ENCODE assay signal across 8 cellular contexts in the genomic region with DNA sequence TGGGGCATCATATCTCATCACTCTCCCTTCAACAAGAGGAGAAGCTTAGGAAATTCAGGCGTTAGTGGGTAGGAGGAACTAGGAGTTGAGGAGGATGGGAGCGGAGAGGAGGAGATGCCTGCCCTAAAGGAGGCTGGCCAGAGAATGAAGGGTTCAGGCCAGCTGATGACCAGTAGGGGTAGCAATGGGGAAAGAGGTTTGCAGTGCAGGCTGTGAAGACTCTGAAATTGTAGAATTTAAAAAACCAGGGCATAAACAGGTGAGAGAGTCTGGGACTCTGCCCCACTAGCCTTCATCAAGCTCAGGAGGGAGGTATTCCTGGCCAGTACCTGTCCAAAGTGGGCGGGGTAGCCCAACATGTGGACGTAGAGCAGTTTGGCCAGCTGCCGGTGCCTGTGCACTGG. TPM values are rescaled to one million over a fixed set of nuclear protein-coding genes. Genes with fewer than 3 reads are reported as not detected.
A peak's percentile ranks its signal among the peaks of the same experiment; 100 is the strongest.
DNase-seq lines count a peak whose midpoint lies in the region; ATAC-seq, FAIRE-seq and TF ChIP-seq lines count a peak whose summit lies in the region.

No MANE protein-coding gene starts in this region.

- H4K20me1 ChIP-seq in HepG2 (ENCODE audit: insufficient read depth, low read length): peaks cover 13% of the 10 kb centered on the region; the same call in 1 of the 2 replicates

- POLR2A ChIA-PET in HepG2 (lab: Yijun Ruan, JAX): interaction anchor here (0.7 to 6.5 kb wide), 21 partner anchors 8 to 547 kb away, joined by 3 to 113 read pairs (median 5); a partner anchor contains a TSS

- ATAC-seq in GM18502 (IDR thresholded peaks at IDR 0.05; ENCODE audit: poor library complexity, unreplicated experiment): peak; percentile 5
- ATAC-seq in HG03175 (IDR thresholded peaks at IDR 0.05; ENCODE audit: unreplicated experiment): peak; percentile 11
- ATAC-seq in body of pancreas: peak; percentile 54
- peak; percentile 12 for ATAC-seq in HepG2
- no peak for ATAC-seq in HG02884 (IDR thresholded peaks at IDR 0.05; ENCODE audit: unreplicated experiment)
- no peak for ATAC-seq in GM18498 (IDR thresholded peaks at IDR 0.05; ENCODE audit: unreplicated experiment)

- CTCF ChIA-PET in HepG2 (lab: Yijun Ruan, JAX; ENCODE audit: low intra/inter-chr PET ratio, low total read pairs): no interaction called here

- H3K9me3 ChIP-seq in body of pancreas: no peaks in the 10 kb centered on the region
- no peaks in the 10 kb centered on the region for H3K9me3 ChIP-seq in HepG2 (ENCODE audit: low read length)
- no peaks in the 10 kb centered on the region for H3K9me3 ChIP-seq in transverse colon

- intact Hi-C loops in body of pancreas (cut with DNase I) (loop anchor here (10.0 kb wide), 1 partner anchor 242 kb away; a partner anchor contains a TSS), HepG2 (cut with micrococcal nuclease; ENCODE audit: unreplicated experiment) (loop anchor here (1.0 to 5.0 kb wide), 2 partner anchors 15 to 346 kb away; a partner anchor contains a TSS), transverse colon (cut with DNase I; ENCODE audit: low total_unique reads) (no loop called here)

- TF ChIP-seq POLR2A in body of pancreas (IDR thresholded peaks at IDR 0.05) (no peak), HepG2 (IDR thresholded peaks at IDR 0.05; ENCODE audit: insufficient read depth in 1 of 2, low read depth in 2 of 2, low read length in 2 of 2) (no peak), transverse colon (IDR thresholded peaks at IDR 0.05) (no peak)

- no peak overlapping the region for H2AFZ ChIP-seq in HepG2 (ENCODE audit: low read length)

- TF ChIP-seq EP300 in HepG2 (IDR thresholded peaks at IDR 0.05; ENCODE audit: low read depth in 2 of 2, low read length in 2 of 2) (no peak), HepG2 (CRISPR knock-in tag; IDR thresholded peaks at IDR 0.05; ENCODE audit: borderline replicate concordance) (peak; percentile 41; the same call in 1 of the 2 replicates), transverse colon (IDR thresholded peaks at IDR 0.05; ENCODE audit: low read depth) (no peak)

- BruUV-seq in HepG2 (replicated peaks; lab: Mats Ljungman, UMichigan): no TSS peak

- H3K9ac ChIP-seq in HepG2 (ENCODE audit: insufficient read depth, low read depth, low read length): peak overlapping the region; percentile 69

- H3K4me2 ChIP-seq in HepG2 (ENCODE audit: low read depth, low read length): peak overlapping the region; percentile 85

- H3K27ac ChIP-seq in body of pancreas (peak overlapping the region; percentile 62 to 85 (median 74)), HepG2 (ENCODE audit: extremely low read length, insufficient read depth, low read length) (peak overlapping the region; percentile 41), transverse colon (peak overlapping the region; percentile 81 to 87 (median 84))

- peaks cover 30% of the 10 kb centered on the region for H3K4me1 ChIP-seq in body of pancreas
- H3K4me1 ChIP-seq in HepG2 (ENCODE audit: insufficient read depth, low read length): peaks cover 43% of the 10 kb centered on the region
- peaks cover 4 to 19% (median 13%) of the 10 kb centered on the region in 4 donors for H3K4me1 ChIP-seq in transverse colon

- H3K4me3 ChIP-seq in body of pancreas (peak overlapping the region in 1 of 2 donors; percentile 47), HepG2 (replicated peaks in 1 of 3; ENCODE audit: insufficient read depth in 1 of 3, low read depth in 2 of 3, low read length in 3 of 3) (peak overlapping the region; percentile 68 to 88 (median 70)), transverse colon (peak overlapping the region; percentile 44 to 75 (median 58))

- peak; percentile 51 for FAIRE-seq in HepG2 (lab: Jason Lieb, UNC)

- TF ChIP-seq CTCF in body of pancreas (IDR thresholded peaks at IDR 0.05): no peak
- 0 out of 2 replicates have a peak, but pooled peaks have one; percentile 11 for TF ChIP-seq CTCF in HepG2 (CRISPR knock-in tag; IDR thresholded peaks at IDR 0.05)
- TF ChIP-seq CTCF in transverse colon (IDR thresholded peaks at IDR 0.05): no peak

- H3K27me3 ChIP-seq in body of pancreas (no peaks in the 10 kb centered on the region), HepG2 (ENCODE audit: control insufficient read depth in 1 of 2, insufficient read depth in 2 of 2, low read length in 2 of 2) (peaks cover 0 to 4% of the 10 kb centered on the region in 2 experiments; a peak in 1 of 5 replicates), transverse colon (no peaks in the 10 kb centered on the region)

- 11 to 23% methylated on average over 4 to 5 of the region's 5 CpGs for WGBS in body of pancreas, 2 donors
- WGBS in HepG2 (ENCODE audit: low lambda C conversion rate): 37% methylated on average over 5 of the region's 5 CpGs
- WGBS in transverse colon (ENCODE audit: low coverage in 1 of 2), 2 donors: 12 to 20% methylated on average over 1 to 5 of the region's 5 CpGs

- H3K79me2 ChIP-seq in HepG2 (ENCODE audit: insufficient read depth, low read length): peaks cover 7% of the 10 kb centered on the region

- peaks cover 0 to 6% of the 10 kb centered on the region in 2 donors for H3K36me3 ChIP-seq in body of pancreas (replicated peaks in 1 of 2; ENCODE audit: insufficient read depth in 1 of 2, low read depth in 2 of 2)
- peaks cover 26 to 45% of the 10 kb centered on the region in 2 experiments for H3K36me3 ChIP-seq in HepG2 (replicated peaks in 1 of 2; ENCODE audit: control insufficient read depth in 1 of 2, insufficient read depth in 2 of 2, low read length in 2 of 2)
- no peaks in the 10 kb centered on the region for H3K36me3 ChIP-seq in transverse colon

- no peak for TF ChIP-seq RAD21 in HepG2 (CRISPR knock-in tag; IDR thresholded peaks at IDR 0.05)

- DNase-seq in body of pancreas (peak; percentile 76 to 87 (median 83)), HepG2 (ENCODE audit: low spot score) (no peak), transverse colon (no peak), superior temporal gyrus (ENCODE audit: extremely low spot score) (no peak)

- in situ Hi-C loops in HepG2 (cut with HindIII; ENCODE audit: extremely low pct_ligation_motif_present, low pct_unique_long_range_greater_than_20kb): no loop called here
- in situ Hi-C loops in transverse colon (cut with MboI; ENCODE audit: low pct_ligation_motif_present in 1 of 4, low pct_unique_long_range_greater_than_20kb in 1 of 4, low sequenced_read_pairs in 3 of 4): loop anchor here in 2 of 4 donors (10.0 to 25.0 kb wide), 2 partner anchors 82 to 229 kb away; no protein-coding TSS in a partner anchor

RNA-seq across cellular contexts. Expression of a gene that starts 0.8 kb away (rescaled TPM):
- total RNA-seq in body of pancreas: 100 to 1,000 TPM; 150 to 237 TPM
- total RNA-seq in HepG2 (2016; rRNA removed; fragmentation: Illumina TruSeq; extraction: Trizol): 39.4 and 96.9 TPM in 2 replicates
- total RNA-seq in HepG2 (2016; cell fraction: cytosol; rRNA removed; fragmentation: Illumina TruSeq; extraction: Trizol; ENCODE audit: low read depth): 27.1 and 29.2 TPM in 2 replicates
- 43.1 and 100 TPM in 2 replicates for total RNA-seq in HepG2 (2016; cell fraction: insoluble cytoplasmic fraction; rRNA removed; fragmentation: Illumina TruSeq; extraction: Trizol)
- total RNA-seq in HepG2 (2016; cell fraction: membrane; rRNA removed; fragmentation: Illumina TruSeq; extraction: Trizol): 15.6 and 15.9 TPM in 2 replicates
- total RNA-seq in HepG2 (2016; cell fraction: nucleus; rRNA removed; fragmentation: Illumina TruSeq; extraction: Trizol): 143 and 149 TPM in 2 replicates
- polyA plus RNA-seq in HepG2 (2011; rRNA removed): 611 and 685 TPM in 2 replicates
- 118 and 170 TPM in 2 replicates for polyA plus RNA-seq in HepG2 (2011; cell fraction: cytosol; rRNA removed)
- polyA plus RNA-seq in HepG2 (2011; cell fraction: nucleus; rRNA removed): 4,733 and 5,679 TPM in 2 replicates
- 202 and 318 TPM in 2 replicates for polyA plus RNA-seq in HepG2 (2012)
- 12.6 and 13.8 TPM in 2 replicates for polyA plus RNA-seq in HepG2 (2016; cell fraction: cytosol; fragmentation: Illumina TruSeq; extraction: Trizol; ENCODE audit: low read depth)
- 49.4 and 63.1 TPM in 2 replicates for polyA plus RNA-seq in HepG2 (2016; cell fraction: insoluble cytoplasmic fraction; fragmentation: Illumina TruSeq; extraction: Trizol; ENCODE audit: low read depth)
- polyA plus RNA-seq in HepG2 (2016; cell fraction: membrane; fragmentation: Illumina TruSeq; extraction: Trizol; ENCODE audit: low read depth): 18.9 and 19.4 TPM in 2 replicates
- 559 and 594 TPM in 2 replicates for polyA plus RNA-seq in HepG2 (2016; cell fraction: nucleus; fragmentation: Illumina TruSeq; extraction: Trizol; ENCODE audit: insufficient read depth, low read depth)
- polyA minus RNA-seq in HepG2 (2011; rRNA and poly(A)+ RNA removed; ENCODE audit: low replicate concordance): 166 and 365 TPM in 2 replicates
- 55.5 and 58.2 TPM in 2 replicates for polyA minus RNA-seq in HepG2 (2011; cell fraction: cytosol; rRNA and poly(A)+ RNA removed)
- polyA minus RNA-seq in HepG2 (2011; cell fraction: nucleus; rRNA and poly(A)+ RNA removed): 527 and 596 TPM in 2 replicates
- total RNA-seq in transverse colon: 100 to 1,000 TPM; 163 to 508 (median 237) TPM

RNA-seq across cellular contexts. Expression of a gene that starts 10.7 kb away (rescaled TPM):
- 10 to 100 TPM; 11.7 to 43.2 TPM for total RNA-seq in body of pancreas
- 7.1 and 7.4 TPM in 2 replicates for total RNA-seq in HepG2 (2016; rRNA removed; fragmentation: Illumina TruSeq; extraction: Trizol)
- total RNA-seq in HepG2 (2016; cell fraction: cytosol; rRNA removed; fragmentation: Illumina TruSeq; extraction: Trizol; ENCODE audit: low read depth): 6.0 and 6.1 TPM in 2 replicates
- total RNA-seq in HepG2 (2016; cell fraction: insoluble cytoplasmic fraction; rRNA removed; fragmentation: Illumina TruSeq; extraction: Trizol): 7.7 and 8.0 TPM in 2 replicates
- total RNA-seq in HepG2 (2016; cell fraction: membrane; rRNA removed; fragmentation: Illumina TruSeq; extraction: Trizol): 12.8 and 13.3 TPM in 2 replicates
- total RNA-seq in HepG2 (2016; cell fraction: nucleus; rRNA removed; fragmentation: Illumina TruSeq; extraction: Trizol): 5.8 and 5.9 TPM in 2 replicates
- 8.2 and 8.7 TPM in 2 replicates for polyA plus RNA-seq in HepG2 (2011; rRNA removed)
- polyA plus RNA-seq in HepG2 (2011; cell fraction: cytosol; rRNA removed): 3.6 and 5.0 TPM in 2 replicates
- 11.3 and 17.7 TPM in 2 replicates for polyA plus RNA-seq in HepG2 (2011; cell fraction: nucleus; rRNA removed)
- polyA plus RNA-seq in HepG2 (2012): 3.9 and 4.2 TPM in 2 replicates
- polyA plus RNA-seq in HepG2 (2016; cell fraction: cytosol; fragmentation: Illumina TruSeq; extraction: Trizol; ENCODE audit: low read depth): 14.5 and 18.4 TPM in 2 replicates
- polyA plus RNA-seq in HepG2 (2016; cell fraction: insoluble cytoplasmic fraction; fragmentation: Illumina TruSeq; extraction: Trizol; ENCODE audit: low read depth): 11.7 and 13.4 TPM in 2 replicates
- polyA plus RNA-seq in HepG2 (2016; cell fraction: membrane; fragmentation: Illumina TruSeq; extraction: Trizol; ENCODE audit: low read depth): 18.6 and 20.0 TPM in 2 replicates
- polyA plus RNA-seq in HepG2 (2016; cell fraction: nucleus; fragmentation: Illumina TruSeq; extraction: Trizol; ENCODE audit: insufficient read depth, low read depth): 11.0 and 11.3 TPM in 2 replicates
- 10.0 and 22.9 TPM in 2 replicates for polyA minus RNA-seq in HepG2 (2011; rRNA and poly(A)+ RNA removed; ENCODE audit: low replicate concordance)
- 2.5 and 3.6 TPM in 2 replicates for polyA minus RNA-seq in HepG2 (2011; cell fraction: cytosol; rRNA and poly(A)+ RNA removed)
- 6.8 and 7.2 TPM in 2 replicates for polyA minus RNA-seq in HepG2 (2011; cell fraction: nucleus; rRNA and poly(A)+ RNA removed)
- total RNA-seq in transverse colon: 10 to 100 TPM in 3 of 4 donors, 1 to 10 TPM in 1; 6.8 to 34.0 (median 26.0) TPM

RNA-seq across cellular contexts. Expression of a gene that starts 11.8 kb away (rescaled TPM):
- under 1 TPM; 0.52 to 0.99 TPM for total RNA-seq in body of pancreas
- total RNA-seq in HepG2 (2016; rRNA removed; fragmentation: Illumina TruSeq; extraction: Trizol): 0.14 and 0.22 TPM in 2 replicates
- 0.10 TPM in 1 of 2 replicates, not detected in the other for total RNA-seq in HepG2 (2016; cell fraction: cytosol; rRNA removed; fragmentation: Illumina TruSeq; extraction: Trizol; ENCODE audit: low read depth)
- total RNA-seq in HepG2 (2016; cell fraction: insoluble cytoplasmic fraction; rRNA removed; fragmentation: Illumina TruSeq; extraction: Trizol): 0.13 and 0.15 TPM in 2 replicates
- total RNA-seq in HepG2 (2016; cell fraction: membrane; rRNA removed; fragmentation: Illumina TruSeq; extraction: Trizol): 0.10 and 0.22 TPM in 2 replicates
- total RNA-seq in HepG2 (2016; cell fraction: nucleus; rRNA removed; fragmentation: Illumina TruSeq; extraction: Trizol): 0.12 and 0.44 TPM in 2 replicates
- polyA plus RNA-seq in HepG2 (2011; rRNA removed): 0.08 and 0.16 TPM in 2 replicates
- 0.15 and 0.18 TPM in 2 replicates for polyA plus RNA-seq in HepG2 (2011; cell fraction: cytosol; rRNA removed)
- polyA plus RNA-seq in HepG2 (2011; cell fraction: nucleus; rRNA removed): 1.1 TPM in 2 replicates
- polyA plus RNA-seq in HepG2 (2012): 0.16 and 0.54 TPM in 2 replicates
- polyA plus RNA-seq in HepG2 (2016; cell fraction: cytosol; fragmentation: Illumina TruSeq; extraction: Trizol; ENCODE audit: low read depth): 0.05 and 0.10 TPM in 2 replicates
- polyA plus RNA-seq in HepG2 (2016; cell fraction: insoluble cytoplasmic fraction; fragmentation: Illumina TruSeq; extraction: Trizol; ENCODE audit: low read depth): 0.22 and 0.33 TPM in 2 replicates
- 0.10 and 0.17 TPM in 2 replicates for polyA plus RNA-seq in HepG2 (2016; cell fraction: membrane; fragmentation: Illumina TruSeq; extraction: Trizol; ENCODE audit: low read depth)
- polyA plus RNA-seq in HepG2 (2016; cell fraction: nucleus; fragmentation: Illumina TruSeq; extraction: Trizol; ENCODE audit: insufficient read depth, low read depth): 0.42 and 0.55 TPM in 2 replicates
- polyA minus RNA-seq in HepG2 (2011; rRNA and poly(A)+ RNA removed; ENCODE audit: low replicate concordance): 0.18 TPM in 1 of 2 replicates, not detected in the other
- 0.35 TPM in 1 of 2 replicates, not detected in the other for polyA minus RNA-seq in HepG2 (2011; cell fraction: cytosol; rRNA and poly(A)+ RNA removed)
- 0.13 and 0.25 TPM in 2 replicates for polyA minus RNA-seq in HepG2 (2011; cell fraction: nucleus; rRNA and poly(A)+ RNA removed)
- total RNA-seq in transverse colon: under 1 TPM in 2 of 4 donors, not detected in 2; 0.27 to 0.48 TPM

RNA-seq across cellular contexts. Expression of a gene that starts 15.2 kb away (rescaled TPM):
- total RNA-seq in body of pancreas (1 to 10 TPM in 1 of 2 donors, under 1 TPM in 1; 0.33 to 1.6 TPM), HepG2 (2016; rRNA removed; fragmentation: Illumina TruSeq; extraction: Trizol) (0.44 and 0.49 TPM in 2 replicates), transverse colon (1 to 10 TPM in 1 of 4 donors, under 1 TPM in 3; 0.20 to 1.1 (median 0.68) TPM)
- 0.81 and 0.88 TPM in 2 replicates for total RNA-seq in HepG2 (2016; cell fraction: cytosol; rRNA removed; fragmentation: Illumina TruSeq; extraction: Trizol; ENCODE audit: low read depth)
- 0.39 and 0.40 TPM in 2 replicates for total RNA-seq in HepG2 (2016; cell fraction: insoluble cytoplasmic fraction; rRNA removed; fragmentation: Illumina TruSeq; extraction: Trizol)
- total RNA-seq in HepG2 (2016; cell fraction: membrane; rRNA removed; fragmentation: Illumina TruSeq; extraction: Trizol): 0.49 and 0.62 TPM in 2 replicates
- 0.78 and 1.1 TPM in 2 replicates for total RNA-seq in HepG2 (2016; cell fraction: nucleus; rRNA removed; fragmentation: Illumina TruSeq; extraction: Trizol)
- polyA plus RNA-seq in HepG2 (2011; rRNA removed): 0.17 and 0.24 TPM in 2 replicates
- 0.04 and 0.22 TPM in 2 replicates for polyA plus RNA-seq in HepG2 (2011; cell fraction: cytosol; rRNA removed)
- 1.2 and 1.4 TPM in 2 replicates for polyA plus RNA-seq in HepG2 (2011; cell fraction: nucleus; rRNA removed)
- 0.92 and 0.93 TPM in 2 replicates for polyA plus RNA-seq in HepG2 (2012)
- polyA plus RNA-seq in HepG2 (2016; cell fraction: cytosol; fragmentation: Illumina TruSeq; extraction: Trizol; ENCODE audit: low read depth): 0.29 TPM in 2 replicates
- 0.53 and 0.73 TPM in 2 replicates for polyA plus RNA-seq in HepG2 (2016; cell fraction: insoluble cytoplasmic fraction; fragmentation: Illumina TruSeq; extraction: Trizol; ENCODE audit: low read depth)
- 0.19 and 0.22 TPM in 2 replicates for polyA plus RNA-seq in HepG2 (2016; cell fraction: membrane; fragmentation: Illumina TruSeq; extraction: Trizol; ENCODE audit: low read depth)
- polyA plus RNA-seq in HepG2 (2016; cell fraction: nucleus; fragmentation: Illumina TruSeq; extraction: Trizol; ENCODE audit: insufficient read depth, low read depth): 0.79 and 1.2 TPM in 2 replicates
- 0.21 and 1.7 TPM in 2 replicates for polyA minus RNA-seq in HepG2 (2011; rRNA and poly(A)+ RNA removed; ENCODE audit: low replicate concordance)
- polyA minus RNA-seq in HepG2 (2011; cell fraction: cytosol; rRNA and poly(A)+ RNA removed): 0.26 and 1.6 TPM in 2 replicates
- polyA minus RNA-seq in HepG2 (2011; cell fraction: nucleus; rRNA and poly(A)+ RNA removed): 1.7 and 2.2 TPM in 2 replicates

Comparison
In these comparisons a context has a peak if more than half of its experiments do, and no peak if none do; other contexts are left out.
1. ATAC-seq: peak in GM18502 (single experiment), HG03175 (single experiment), body of pancreas (single experiment) and HepG2 (single experiment); none in HG02884 (single experiment) and GM18498 (single experiment).
2. DNase-seq: peak in body of pancreas (4 of 4); none in HepG2 (single experiment), transverse colon (single experiment) and superior temporal gyrus (single experiment).
3. Peak in every context shown above with its lines, with median percentiles within 50 percentile points of each other: H3K27ac ChIP-seq.